Comparison of ENCODE assay signal across 27 cellular contexts in genomic region chr12:32609966-32610365, GRCh38.
DNase-seq lines count a peak whose midpoint lies in the region; ATAC-seq and TF ChIP-seq lines count a peak whose summit lies in the region.
"Had no signal": no experiment of that assay in that cellular context is flagged by ENCODE, and none has a peak within 500 bp of the region (broad histone marks: within the 10 kb centered on the region; RNA-seq: fewer than 3 reads in every experiment).

No MANE protein-coding gene starts in this region.

- DNase-seq in GM23338 (ENCODE audit: low spot score) (no peak), PC-3 (no peak)
- DNase-seq in activated T-cell treated with anti-CD3 and anti-CD28 coated beads, Interleukin-2, amount 50 U/mL, for 1 hour: no peak
- no peak for DNase-seq in stimulated activated CD4-positive, alpha-beta T cell treated with anti-CD3 and anti-CD28 coated beads, Interleukin-15, amount 100 ng/mL, for 24 hours
- DNase-seq: activated CD4-positive, alpha-beta T cell treated with anti-CD3 and anti-CD28 coated beads for 4 hours; activated T-cell treated with anti-CD3 and anti-CD28 coated beads, Interleukin-2, amount 50 U/mL, for 48 hours; dermis blood vessel endothelial cell; HCEC 1CT; left ventricle myocardium superior; midbrain; naive thymus-derived CD8-positive, alpha-beta T cell; NCI-H1092 treated with DMSO at 0.1 percent for 48 hours; NCI-H2029; NCI-H2227 treated with DMSO at 0.1 percent for 48 hours; NCI-H774; pancreas; SK-N-SH; T-helper 2 cell; uterus had no signal

- H3K4me1 Mint-ChIP-seq in GM23338: peaks cover 6% of the 10 kb centered on the region
- H3K4me1 Mint-ChIP-seq: activated naive CD4-positive, alpha-beta T cell treated with anti-CD3 and anti-CD28 coated beads, Interleukin-2, amount 50 U/mL, for 24 hours; stimulated activated effector memory CD8-positive, alpha-beta T cell treated with anti-CD3 and anti-CD28 coated beads, Interleukin-12 subunit alpha, Interleukin-12 subunit beta, amount 100 ng/mL, for 72 hours had no signal

- peaks cover 3% of the 10 kb centered on the region for H3K27me3 Mint-ChIP-seq in GM23338 (ENCODE audit: insufficient read depth, low read depth, poor library complexity)

- H4K20me1 ChIP-seq in GM23338 (replicated peaks; ENCODE audit: insufficient read depth) (peaks cover 3% of the 10 kb centered on the region; the same call in 1 of the 2 replicates), PC-3 (ENCODE audit: low read length) (no peaks in the 10 kb centered on the region)

- POLR2A ChIA-PET in PC-3 (lab: Charles Lee; ENCODE audit: unreplicated experiment): no interaction called here

- no peak overlapping the region for H2AFZ ChIP-seq in GM23338
- H2AFZ ChIP-seq in PC-3 (ENCODE audit: low read length): no peak overlapping the region

- H3F3A ChIP-seq in GM23338 (replicated peaks; ENCODE audit: low read depth): peaks cover 4% of the 10 kb centered on the region; the same call in 1 of the 2 replicates
- no peaks in the 10 kb centered on the region for H3F3A ChIP-seq in PC-3 (ENCODE audit: low read length, unreplicated experiment)

- no TSS peak for BruUV-seq in PC-3 (replicated peaks; lab: Mats Ljungman, UMichigan)

- H3K4me3 ChIP-seq in GM23338: no peak overlapping the region
- no peak overlapping the region for H3K4me3 ChIP-seq in neutrophil (ENCODE audit: low read depth in 1 of 2, low read length in 1 of 2)
- no peak overlapping the region for H3K4me3 ChIP-seq in PC-3 (ENCODE audit: low read length)
- H3K4me3 ChIP-seq: cardiac muscle cell, pancreas, smooth muscle cell, uterus had no signal

- H3K4me3 Mint-ChIP-seq in GM23338: no peak overlapping the region
- H3K4me3 Mint-ChIP-seq: activated naive CD4-positive, alpha-beta T cell treated with anti-CD3 and anti-CD28 coated beads, Interleukin-2, amount 50 U/mL, for 24 hours; naive thymus-derived CD8-positive, alpha-beta T cell; stimulated activated effector memory CD8-positive, alpha-beta T cell treated with anti-CD3 and anti-CD28 coated beads, Interleukin-12 subunit alpha, Interleukin-12 subunit beta, amount 100 ng/mL, for 72 hours had no signal

- CTCF ChIA-PET in PC-3 (lab: Charles Lee): no interaction called here

- H3K9me2 ChIP-seq in GM23338 (ENCODE audit: insufficient read depth) (no peaks in the 10 kb centered on the region), PC-3 (replicated peaks; ENCODE audit: low read length) (no peaks in the 10 kb centered on the region)
- H3K9me2 ChIP-seq: SK-N-SH had no signal

- H3K9me3 ChIP-seq in neutrophil: no peaks in the 10 kb centered on the region
- H3K9me3 ChIP-seq in PC-3 (ENCODE audit: low read length): no peaks in the 10 kb centered on the region
- H3K9me3 ChIP-seq: pancreas, SK-N-SH, uterus had no signal

- no peak overlapping the region for H3K9ac ChIP-seq in PC-3 (ENCODE audit: low read length)
- H3K9ac ChIP-seq: SK-N-SH had no signal

- intact Hi-C loops in PC-3 (cut with micrococcal nuclease): no loop called here

- ATAC-seq in GM18502 (IDR thresholded peaks at IDR 0.05; ENCODE audit: poor library complexity, unreplicated experiment) (peak; percentile 65), GM23338 (no peak), HG03520 (IDR thresholded peaks at IDR 0.05; ENCODE audit: unreplicated experiment) (peak; percentile 81), PC-3 (no peak)
- ATAC-seq: left ventricle myocardium superior; naive thymus-derived CD8-positive, alpha-beta T cell; pancreas; stimulated activated effector memory CD8-positive, alpha-beta T cell treated with anti-CD3 and anti-CD28 coated beads, Interleukin-12 subunit alpha, Interleukin-12 subunit beta, amount 100 ng/mL, for 72 hours had no signal

- H3K27ac ChIP-seq in GM23338 (ENCODE audit: low read depth) (peak overlapping the region; percentile 39; the same call in 1 of the 2 replicates), neutrophil (peak overlapping the region; percentile 46), PC-3 (ENCODE audit: low read length) (no peak overlapping the region)
- H3K27ac ChIP-seq: C4-2B, cardiac muscle cell, pancreas, uterus had no signal

- no peak overlapping the region for H3K4me2 ChIP-seq in GM23338
- H3K4me2 ChIP-seq in PC-3 (ENCODE audit: low read length): no peak overlapping the region
- H3K4me2 ChIP-seq: SK-N-SH, smooth muscle cell had no signal

- H3K36me3 Mint-ChIP-seq in GM23338 (ENCODE audit: low read depth): peaks cover 54% of the 10 kb centered on the region
- H3K36me3 Mint-ChIP-seq: naive thymus-derived CD8-positive, alpha-beta T cell; stimulated activated effector memory CD8-positive, alpha-beta T cell treated with anti-CD3 and anti-CD28 coated beads, Interleukin-12 subunit alpha, Interleukin-12 subunit beta, amount 100 ng/mL, for 72 hours had no signal

- no peak overlapping the region for H3K27ac Mint-ChIP-seq in GM23338
- H3K27ac Mint-ChIP-seq: activated naive CD4-positive, alpha-beta T cell treated with anti-CD3 and anti-CD28 coated beads, Interleukin-2, amount 50 U/mL, for 24 hours; naive thymus-derived CD8-positive, alpha-beta T cell; stimulated activated effector memory CD8-positive, alpha-beta T cell treated with anti-CD3 and anti-CD28 coated beads, Interleukin-12 subunit alpha, Interleukin-12 subunit beta, amount 100 ng/mL, for 72 hours had no signal

- H3K4me1 ChIP-seq in GM23338 (ENCODE audit: insufficient read depth) (peaks cover 5% of the 10 kb centered on the region; the same call in 1 of the 2 replicates), neutrophil (ENCODE audit: control insufficient read depth in 1 of 2, insufficient read depth in 1 of 2, low read depth in 1 of 2, low read length in 1 of 2) (no peaks in the 10 kb centered on the region), PC-3 (ENCODE audit: insufficient read depth, low read length) (peaks cover 8% of the 10 kb centered on the region; the same call in 1 of the 2 replicates)
- H3K4me1 ChIP-seq: uterus had no signal

- peaks cover 36% of the 10 kb centered on the region for H3K36me3 ChIP-seq in GM23338 (ENCODE audit: insufficient read depth)
- peaks cover 86% of the 10 kb centered on the region for H3K36me3 ChIP-seq in neutrophil
- H3K36me3 ChIP-seq in PC-3 (ENCODE audit: low read depth, low read length): no peaks in the 10 kb centered on the region
- H3K36me3 ChIP-seq: cardiac muscle cell, uterus had no signal

- no peaks in the 10 kb centered on the region for H3K9me3 Mint-ChIP-seq in GM23338
- H3K9me3 Mint-ChIP-seq: activated naive CD4-positive, alpha-beta T cell treated with anti-CD3 and anti-CD28 coated beads, Interleukin-2, amount 50 U/mL, for 24 hours; naive thymus-derived CD8-positive, alpha-beta T cell; stimulated activated effector memory CD8-positive, alpha-beta T cell treated with anti-CD3 and anti-CD28 coated beads, Interleukin-12 subunit alpha, Interleukin-12 subunit beta, amount 100 ng/mL, for 72 hours had no signal

- H3K79me2 ChIP-seq in GM23338 (replicated peaks; ENCODE audit: insufficient read depth): peaks cover 7% of the 10 kb centered on the region; the same call in 1 of the 2 replicates
- no peaks in the 10 kb centered on the region for H3K79me2 ChIP-seq in PC-3 (ENCODE audit: low read length)

- H3K27me3 ChIP-seq in GM23338 (ENCODE audit: insufficient read depth) (no peaks in the 10 kb centered on the region), neutrophil (no peaks in the 10 kb centered on the region), PC-3 (ENCODE audit: low read length) (no peaks in the 10 kb centered on the region)
- H3K27me3 ChIP-seq: cardiac muscle cell, pancreas, uterus had no signal

- TF ChIP-seq CTCF in GM23338 (conservative IDR thresholded peaks at IDR 0.05; ENCODE audit: low read depth in 2 of 2) (no peak), neutrophil (IDR thresholded peaks at IDR 0.05) (no peak), PC-3 (conservative IDR thresholded peaks at IDR 0.05; ENCODE audit: low read depth, low read length) (no peak)

TF ChIP-seq in GM23338, 12 proteins besides CTCF, POLR2A, EP300 and RAD21:
- no peak for TF ChIP-seq STAT1 (IDR thresholded peaks at IDR 0.05; ENCODE audit: unreplicated experiment)

Comparison
In these comparisons a context has a peak if more than half of its experiments do, and no peak if none do; other contexts are left out.
1. ATAC-seq: peak in GM18502 (single experiment) and HG03520 (single experiment); none in GM23338 (single experiment) and PC-3 (single experiment).